24 cellular contexts compared by ENCODE assay signal in genomic region chr10:42431095-42431494, GRCh38.
"Had no signal": no experiment of that assay in that cellular context is flagged by ENCODE, and none has a peak within 500 bp of the region (broad histone marks: within the 10 kb centered on the region; RNA-seq: fewer than 3 reads in every experiment).

No MANE protein-coding gene starts in this region.

- H3K4me3 ChIP-seq: MG63 had no signal

- H3K27me3 ChIP-seq: MG63 had no signal

- H3K9ac ChIP-seq: SK-N-SH had no signal

- ATAC-seq: Panc1, PC-3, T-cell had no signal

- H3K9me3 ChIP-seq: MG63, SK-N-SH had no signal

- DNase-seq: Karpas-422, KG1, MG63, MV-4-11, NCI-H1092, NCI-H1105 treated with DMSO at 0.1 percent for 48 hours, NCI-H1417 treated with DMSO at 0.1 percent for 48 hours, NCI-H146, NCI-H1694 treated with DMSO at 0.1 percent for 48 hours, NCI-H2029, NCI-H2081 treated with DMSO at 0.1 percent for 48 hours, NCI-H2171, NCI-H226, NCI-H446, NCI-H510A, NCI-H524 treated with DMSO at 0.1 percent for 48 hours, NCI-H69, NCI-H774, PC-3, SHP77, SK-N-SH, SW 1271, T-cell had no signal
